Comparison of ENCODE assay signal across 18 cellular contexts in the genomic region with DNA sequence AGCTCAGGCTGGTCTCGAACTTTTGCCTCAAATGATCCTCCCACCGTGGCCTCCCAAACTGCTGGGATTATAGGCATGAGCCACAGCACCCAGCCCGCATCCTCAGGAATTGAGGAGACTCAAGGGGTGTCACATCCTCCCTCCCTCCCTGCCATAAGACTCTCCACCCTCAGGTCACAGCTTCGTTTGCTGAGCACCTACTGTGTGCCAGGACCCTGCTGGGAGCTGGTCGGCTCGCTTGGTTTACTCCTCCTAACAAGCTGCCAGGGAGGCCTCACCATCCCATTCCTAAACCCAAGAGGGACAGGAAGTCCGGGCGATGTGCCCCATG. TPM values are rescaled to one million over a fixed set of nuclear protein-coding genes. Genes with fewer than 3 reads are reported as not detected.
DNase-seq lines count a peak whose midpoint lies in the region; ATAC-seq and TF ChIP-seq lines count a peak whose summit lies in the region.
"Had no signal": no experiment of that assay in that cellular context is flagged by ENCODE, and none has a peak within 500 bp of the region (broad histone marks: within the 10 kb centered on the region; RNA-seq: fewer than 3 reads in every experiment).

No MANE protein-coding gene starts in this region.

- WGBS in esophagus squamous epithelium, 2 donors = 88% methylated on average over 2 of the region's 8 CpGs; no CpG with 5 or more reads in 1 of the 2 donors
- WGBS in ovary, 3 donors = 55 to 68% (median 59%) methylated on average over 6 to 8 of the region's 8 CpGs

- no peaks in the 10 kb centered on the region for H3K27me3 ChIP-seq in ACC112 (ENCODE audit: insufficient read depth, low read length)
- H3K27me3 ChIP-seq in esophagus squamous epithelium = no peaks in the 10 kb centered on the region
- H3K27me3 ChIP-seq in ovary = no peaks in the 10 kb centered on the region
- H3K27me3 ChIP-seq: cardiac muscle cell, neutrophil had no signal

- peaks cover 25% of the 10 kb centered on the region for H3K79me2 ChIP-seq in ACC112 (ENCODE audit: control insufficient read depth, insufficient read depth, low read length, unreplicated experiment)

- intact Hi-C loops in esophagus squamous epithelium (cut with DNase I) (no loop called here), ovary (cut with DNase I) (loop anchor here in 1 of 4 donors (5.0 kb wide), 1 partner anchor 1037 kb away; no protein-coding TSS in a partner anchor)

- TF ChIP-seq EP300 in ovary (IDR thresholded peaks at IDR 0.05) = no peak

- DNase-seq in HFF-Myc (ENCODE audit: extremely low read depth, low read depth) = no peak
- DNase-seq in esophagus squamous epithelium (lab: John Stamatoyannopoulos, UW) = no peak
- no peak for DNase-seq in ovary
- no peak for DNase-seq in NCI-H2081 (lab: John Stamatoyannopoulos, UW)
- no peak for DNase-seq in OCI-M1 (lab: John Stamatoyannopoulos, UW)
- no peak for DNase-seq in AG08396 (ENCODE audit: low spot score)
- DNase-seq: activated naive CD4-positive, alpha-beta T cell treated with anti-CD3 and anti-CD28 coated beads for 36 hours; DMS153; effector CD8-positive, alpha-beta T cell; NCI-H1105 treated with DMSO at 0.1 percent for 48 hours; SHP77 treated with DMSO at 0.1 percent for 48 hours; stimulated activated naive CD4-positive, alpha-beta T cell treated with Interleukin-2 at 50 U/mL for 16 hours; T-helper 2 cell had no signal

- H3K4me1 ChIP-seq in ACC112 (ENCODE audit: control insufficient read depth, insufficient read depth, low read length, unreplicated experiment) (peaks cover 18% of the 10 kb centered on the region), esophagus squamous epithelium (peaks cover 28 to 48% (median 34%) of the 10 kb centered on the region in 3 donors), ovary (ENCODE audit: insufficient read depth) (peaks cover 17% of the 10 kb centered on the region)

- no peak overlapping the region for H2AFZ ChIP-seq in ACC112 (ENCODE audit: low read length, unreplicated experiment)

- no peak for TF ChIP-seq POLR2A in esophagus squamous epithelium (IDR thresholded peaks at IDR 0.05)
- TF ChIP-seq POLR2A in ovary (IDR thresholded peaks at IDR 0.05) = no peak

- ATAC-seq in GM19023 (IDR thresholded peaks at IDR 0.05; ENCODE audit: unreplicated experiment) = no peak

- no peak for TF ChIP-seq CTCF in HFF-Myc (IDR thresholded peaks at IDR 0.05; ENCODE audit: low read depth, low read length, missing control alignments)
- TF ChIP-seq CTCF in esophagus squamous epithelium (IDR thresholded peaks at IDR 0.05) = no peak
- TF ChIP-seq CTCF in ovary (IDR thresholded peaks at IDR 0.05) = no peak

- H3K9me3 ChIP-seq in esophagus squamous epithelium = no peaks in the 10 kb centered on the region
- no peaks in the 10 kb centered on the region for H3K9me3 ChIP-seq in ovary
- H3K9me3 ChIP-seq: neutrophil had no signal

- peak overlapping the region; percentile 99 for H3K4me3 ChIP-seq in ACC112 (ENCODE audit: low read depth, low read length)
- H3K4me3 ChIP-seq in HFF-Myc (replicated peaks; ENCODE audit: low read depth, low read length) = peak overlapping the region; percentile 81; the same call in 1 of the 2 replicates
- H3K4me3 ChIP-seq in esophagus squamous epithelium = peak overlapping the region in 3 of 4 donors; percentile 8 to 79 (median 74)
- H3K4me3 ChIP-seq in ovary = no peak overlapping the region
- H3K4me3 ChIP-seq: cardiac muscle cell had no signal

- H3K36me3 ChIP-seq in ACC112 (ENCODE audit: insufficient read depth, low read length) = no peaks in the 10 kb centered on the region
- H3K36me3 ChIP-seq in esophagus squamous epithelium = peaks cover 25 to 53% (median 35%) of the 10 kb centered on the region in 3 donors
- H3K36me3 ChIP-seq in ovary = no peaks in the 10 kb centered on the region

- H3K27ac ChIP-seq in ACC112 (ENCODE audit: low read depth, low read length) (peak overlapping the region; percentile 86), esophagus squamous epithelium (peak overlapping the region; percentile 91 to 97 (median 94)), ovary (peak overlapping the region; percentile 14 to 81)
- H3K27ac ChIP-seq: cardiac muscle cell, KMS-11, neutrophil had no signal

RNA-seq across cellular contexts. Expression of gene UBXN6, which starts 3.0 kb away (rescaled TPM):
- total RNA-seq in esophagus squamous epithelium = 10 to 100 TPM; 40.7 to 72.9 (median 50.8) TPM
- 100 to 1,000 TPM in 6 of 7 donors, 10 to 100 TPM in 1; 66.9 to 170 (median 133) TPM for total RNA-seq in ovary
- polyA plus RNA-seq in ovary = 100 to 1,000 TPM in 1 of 2 donors, 10 to 100 TPM in 1; 19.3 to 140 TPM

RNA-seq across cellular contexts. Expression of gene HDGFL2, which starts 17.5 kb away (rescaled TPM):
- 10 to 100 TPM; 18.4 to 28.8 (median 20.5) TPM for total RNA-seq in esophagus squamous epithelium
- total RNA-seq in ovary = 10 to 100 TPM; 36.2 to 77.2 (median 64.4) TPM
- 10 to 100 TPM; 28.5 to 63.0 TPM for polyA plus RNA-seq in ovary

RNA-seq across cellular contexts. Expression of gene CHAF1A, which starts 52.1 kb away (rescaled TPM):
- total RNA-seq in esophagus squamous epithelium (10 to 100 TPM in 3 of 4 donors, 1 to 10 TPM in 1; 7.6 to 20.9 (median 11.9) TPM), ovary (10 to 100 TPM in 1 of 7 donors, 1 to 10 TPM in 6; 4.7 to 10.4 (median 7.5) TPM)
- 1 to 10 TPM; 7.3 to 8.6 TPM for polyA plus RNA-seq in ovary

RNA-seq across cellular contexts. Expression of gene SH3GL1, which starts 54.2 kb away (rescaled TPM):
- total RNA-seq in esophagus squamous epithelium = 100 to 1,000 TPM in 2 of 4 donors, 10 to 100 TPM in 2; 67.4 to 131 (median 91.2) TPM
- total RNA-seq in ovary = 10 to 100 TPM; 20.5 to 88.6 (median 68.3) TPM
- polyA plus RNA-seq in ovary = 10 to 100 TPM in 1 of 2 donors, 1 to 10 TPM in 1; 6.9 to 57.5 TPM
